ENCODE assay signal across 23 cellular contexts in genomic region chr7:157488326-157488725, GRCh38.
DNase-seq lines count a peak whose midpoint lies in the region; TF ChIP-seq lines count a peak whose summit lies in the region.
"Had no signal": no experiment of that assay in that cellular context is flagged by ENCODE, and none has a peak within 500 bp of the region (broad histone marks: within the 10 kb centered on the region; RNA-seq: fewer than 3 reads in every experiment).

No MANE protein-coding gene starts in this region.

- no peaks in the 10 kb centered on the region for H3K27me3 Mint-ChIP-seq in neural crest cell (ENCODE audit: low read depth)
- H3K27me3 Mint-ChIP-seq: type B pancreatic cell had no signal

- H3K27me3 ChIP-seq in brain microvascular endothelial cell (replicated peaks) = no peaks in the 10 kb centered on the region

- H3K36me3 ChIP-seq in brain microvascular endothelial cell (replicated peaks) = no peaks in the 10 kb centered on the region
- H3K36me3 ChIP-seq: esophagus squamous epithelium had no signal

- peaks cover 7% of the 10 kb centered on the region for H3K9me3 Mint-ChIP-seq in neural crest cell

- H3K4me3 ChIP-seq in brain microvascular endothelial cell (ENCODE audit: low read depth, low read length) = no peak overlapping the region
- H3K4me3 ChIP-seq: esophagus squamous epithelium had no signal

- H3K36me3 Mint-ChIP-seq in neural crest cell (ENCODE audit: low read depth) = peaks cover 6% of the 10 kb centered on the region

- H3K4me1 Mint-ChIP-seq in neural crest cell = peaks cover 27% of the 10 kb centered on the region

- no peak overlapping the region for H3K4me3 Mint-ChIP-seq in neural crest cell
- H3K4me3 Mint-ChIP-seq: activated CD4-positive, alpha-beta T cell treated with anti-CD3 and anti-CD28 coated beads for 36 hours; B cell; stimulated activated naive CD8-positive, alpha-beta T cell treated with anti-CD3 and anti-CD28 coated beads, Interleukin-15, amount 100 ng/mL, for 72 hours; type B pancreatic cell had no signal

- in situ Hi-C loops in brain microvascular endothelial cell (cut with HindIII; ENCODE audit: low pct_ligation_motif_present, low sequenced_read_pairs) = no loop called here

- H3K27ac Mint-ChIP-seq in neural crest cell (ENCODE audit: unreplicated experiment) = peak overlapping the region; percentile 50
- H3K27ac Mint-ChIP-seq: activated CD4-positive, alpha-beta T cell treated with anti-CD3 and anti-CD28 coated beads for 36 hours; B cell; type B pancreatic cell had no signal

- no peak overlapping the region for H3K27ac ChIP-seq in brain microvascular endothelial cell
- H3K27ac ChIP-seq: esophagus squamous epithelium had no signal

- DNase-seq in NCI-H1092 treated with DMSO at 0.1 percent for 48 hours (lab: John Stamatoyannopoulos, UW) = peak; percentile 32
- no peak for DNase-seq in NCI-H1092 (lab: John Stamatoyannopoulos, UW)
- DNase-seq in ELF-1 (ENCODE audit: low read depth, low spot score) = peak; percentile 72
- DNase-seq in activated CD8-positive, alpha-beta memory T cell treated with anti-CD3 and anti-CD28 coated beads, Interleukin-2, amount 50 U/mL, for 48 hours = peak; percentile 40
- peak; percentile 33 for DNase-seq in neural crest cell (ENCODE audit: low read depth, low spot score)
- no peak for DNase-seq in brain microvascular endothelial cell
- no peak for DNase-seq in AG08395 (ENCODE audit: low spot score)
- DNase-seq in NCI-H2227 (lab: John Stamatoyannopoulos, UW; ENCODE audit: unreplicated experiment) = no peak
- DNase-seq: 8988T; activated CD4-positive, alpha-beta T cell treated with anti-CD3 and anti-CD28 coated beads for 36 hours; activated T-cell treated with anti-CD3 and anti-CD28 coated beads for 4 hours; amniotic stem cell; central memory CD4-positive, alpha-beta T cell; COR-L47; esophagus squamous epithelium; left colon; NCI-H2081; NCI-H524; stimulated activated CD4-positive, alpha-beta T cell treated with anti-CD3 and anti-CD28 coated beads, Interleukin-4, amount 100 ng/mL, for 4 hours; stimulated activated naive CD8-positive, alpha-beta T cell treated with anti-CD3 and anti-CD28 coated beads, Interleukin-15, amount 100 ng/mL, for 72 hours; SW 1271 had no signal

- TF ChIP-seq CTCF in neural crest cell (conservative IDR thresholded peaks at IDR 0.05) (no peak), brain microvascular endothelial cell (IDR thresholded peaks at IDR 0.05; ENCODE audit: low read depth, low read length, missing control alignments) (no peak)

Comparison
In these comparisons a context has a peak if more than half of its experiments do, and no peak if none do; other contexts are left out.
1. DNase-seq: peak in NCI-H1092 treated with DMSO at 0.1 percent for 48 hours (single experiment), ELF-1 (single experiment), activated CD8-positive, alpha-beta memory T cell treated with anti-CD3 and anti-CD28 coated beads, Interleukin-2, amount 50 U/mL, for 48 hours (single experiment) and neural crest cell (single experiment); none in NCI-H1092 (single experiment), brain microvascular endothelial cell (single experiment), AG08395 (single experiment) and NCI-H2227 (single experiment).